ENCODE assay signal across 8 cellular contexts in the genomic region with DNA sequence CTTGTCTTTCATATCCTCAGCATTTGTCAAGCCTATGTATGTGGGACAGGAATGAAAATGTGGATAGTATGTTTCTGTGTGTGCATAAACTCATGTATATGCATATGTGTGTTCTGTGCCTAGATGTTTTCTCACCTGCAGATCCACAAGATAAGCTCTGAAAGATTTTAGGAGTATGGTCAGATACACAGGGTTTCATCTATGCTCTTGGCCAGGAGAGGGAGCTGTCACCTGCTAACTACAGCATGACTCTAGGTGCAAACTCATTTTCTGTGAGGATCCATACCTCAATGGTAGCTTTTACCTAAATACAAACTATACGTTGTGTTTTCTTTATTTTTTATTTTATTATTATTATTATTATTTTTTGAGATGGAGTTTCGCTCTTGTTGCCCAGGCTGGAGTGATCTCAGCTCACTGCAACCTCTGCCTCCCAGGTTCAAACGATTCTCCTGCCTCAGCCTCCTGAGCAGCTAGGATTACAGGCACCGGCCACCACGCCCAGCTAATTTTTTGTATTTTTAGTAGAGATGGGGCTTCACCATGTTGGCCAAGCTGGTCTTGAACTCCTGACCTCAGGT. TPM values are rescaled to one million over a fixed set of nuclear protein-coding genes. Genes with fewer than 3 reads are reported as not detected.
A peak's percentile ranks its signal among the peaks of the same experiment; 100 is the strongest.
DNase-seq lines count a peak whose midpoint lies in the region; ATAC-seq and TF ChIP-seq lines count a peak whose summit lies in the region.
"Not testable (repeated sequence)": the region's sequence is repeated elsewhere in the genome, so short reads cannot be mapped to it uniquely, and the experiment has no call there.

No MANE protein-coding gene starts in this region.

- WGBS in IMR-90 (ENCODE audit: extremely low coverage in 2 of 2, insufficient read length in 1 of 2), 2 experiments, result no CpG with 5 or more reads among the region's 5 CpGs
- 74% methylated on average over 5 of the region's 5 CpGs for WGBS in esophagus muscularis mucosa

- intact Hi-C loops in IMR-90 (cut with micrococcal nuclease), result loop anchor here (1.0 to 10.0 kb wide), 2 partner anchors 77 to 1467 kb away; no protein-coding TSS in a partner anchor
- intact Hi-C loops in esophagus muscularis mucosa (cut with DNase I), result loop anchor here (2.0 kb wide), 1 partner anchor 75 kb away; no protein-coding TSS in a partner anchor

- not testable (repeated sequence) for H2BK15ac ChIP-seq in IMR-90 (ENCODE audit: low read depth, low read length)

- H3K27me3 Mint-ChIP-seq in activated T-cell treated with anti-CD3 and anti-CD28 coated beads, Interleukin-2, amount 50 U/mL, for 4 hours (ENCODE audit: low read depth); naive B cell; stimulated activated naive B cell treated with anti-CD40 and anti-IgM and Interleukin-4, amounts not matched to agents 10 μg/mL and 1 μg/mL and 100 μg/mL, for 72 hours: not testable (repeated sequence)

- H3K9me1 ChIP-seq in IMR-90 (ENCODE audit: insufficient read depth, low read length), result not testable (repeated sequence)

- H2AFZ ChIP-seq in DND-41 (ENCODE audit: low read depth, low read length); IMR-90 (replicated peaks; ENCODE audit: low read length, poor library complexity): not testable (repeated sequence)

- H4K20me1 ChIP-seq in DND-41 (ENCODE audit: insufficient read depth, low read length); IMR-90 (ENCODE audit: insufficient read depth, low read length): not testable (repeated sequence)

- H3K18ac ChIP-seq in IMR-90 (ENCODE audit: low read depth, low read length), result not testable (repeated sequence)

- not testable (repeated sequence) for H3K4me2 ChIP-seq in DND-41 (ENCODE audit: insufficient read depth, low read length); IMR-90 (ENCODE audit: low read depth, low read length)

- not testable (repeated sequence) for H4K91ac ChIP-seq in IMR-90 (ENCODE audit: insufficient read depth, low read depth, low read length)

- H3K79me1 ChIP-seq in IMR-90 (ENCODE audit: low read depth in 1 of 2, low read length in 2 of 2), result not testable (repeated sequence)

- H3K36me3 ChIP-seq in DND-41 (ENCODE audit: insufficient read depth, low read length); IMR-90 (ENCODE audit: control insufficient read depth, insufficient read depth, low read length); esophagus muscularis mucosa: not testable (repeated sequence)

- TF ChIP-seq RAD21 in IMR-90 (IDR thresholded peaks at IDR 0.05; ENCODE audit: low read length), result peak; percentile 87

- H3K14ac ChIP-seq in IMR-90 (replicated peaks; ENCODE audit: low read depth, low read length), result not testable (repeated sequence)

- dilution Hi-C loops in IMR-90 (cut with HindIII; ENCODE audit: low sequenced_read_pairs, unreplicated experiment), result not testable (repeated sequence)

- not testable (repeated sequence) for H3K9me3 ChIP-seq in DND-41 (ENCODE audit: insufficient read depth, low read length, severe bottlenecking); IMR-90 (ENCODE audit: control insufficient read depth, insufficient read depth, low read length); esophagus muscularis mucosa

- TF ChIP-seq CTCF in DND-41 (IDR thresholded peaks at IDR 0.05; ENCODE audit: borderline replicate concordance, extremely low read depth, low read length, poor library complexity, severe bottlenecking) (peak; percentile 87), IMR-90 (conservative IDR thresholded peaks at IDR 0.05; ENCODE audit: low read depth, low read length) (peak; percentile 76), esophagus muscularis mucosa (IDR thresholded peaks at IDR 0.05) (peak; percentile 68 to 78 (median 74))

- POLR2A ChIA-PET in IMR-90 (lab: Charles Lee; ENCODE audit: unreplicated experiment), result interaction anchor here (0.5 to 0.6 kb wide), 2 partner anchors 65 to 66 kb away, joined by 3 to 6 read pairs; no protein-coding TSS in a partner anchor

- ATAC-seq in DND-41 (ENCODE audit: insufficient read depth, low read depth), result peak; percentile 96
- peak; percentile 85 for ATAC-seq in GM21619 (IDR thresholded peaks at IDR 0.05; ENCODE audit: unreplicated experiment)
- peak; percentile 88 for ATAC-seq in IMR-90 (ENCODE audit: low read depth)
- peak; percentile 70 to 74 for ATAC-seq in activated T-cell treated with anti-CD3 and anti-CD28 coated beads, Interleukin-2, amount 50 U/mL, for 4 hours
- ATAC-seq in naive B cell (ENCODE audit: low read depth in 2 of 2), result peak in 1 of 2 donors; percentile 48
- ATAC-seq in stimulated activated naive B cell treated with anti-CD40 and anti-IgM and Interleukin-4, amounts not matched to agents 10 μg/mL and 1 μg/mL and 100 μg/mL, for 72 hours (replicated peaks), result peak; percentile 76 to 83

- H2AK5ac ChIP-seq in IMR-90 (ENCODE audit: low read depth, low read length), result not testable (repeated sequence)

- in situ Hi-C loops in IMR-90 (cut with MboI; ENCODE audit: low sequenced_read_pairs), result loop anchor here (5.0 kb wide), 1 partner anchor 75 kb away; no protein-coding TSS in a partner anchor

- not testable (repeated sequence) for H3K4ac ChIP-seq in IMR-90 (ENCODE audit: low read depth, low read length)

- not testable (repeated sequence) for H2BK5ac ChIP-seq in IMR-90 (ENCODE audit: low read depth, low read length, poor library complexity, severe bottlenecking)

- not testable (repeated sequence) for H2AK9ac ChIP-seq in IMR-90 (replicated peaks; ENCODE audit: low read depth, low read length, poor library complexity)

- H3K4me1 Mint-ChIP-seq in activated T-cell treated with anti-CD3 and anti-CD28 coated beads, Interleukin-2, amount 50 U/mL, for 4 hours (ENCODE audit: low read depth); naive B cell; stimulated activated naive B cell treated with anti-CD40 and anti-IgM and Interleukin-4, amounts not matched to agents 10 μg/mL and 1 μg/mL and 100 μg/mL, for 72 hours: not testable (repeated sequence)

- not testable (repeated sequence) for H2BK120ac ChIP-seq in IMR-90 (ENCODE audit: low read depth, low read length)

- not testable (repeated sequence) for TF ChIP-seq POLR2A in IMR-90 (IDR thresholded peaks at IDR 0.05; ENCODE audit: low read depth, low read length); esophagus muscularis mucosa (IDR thresholded peaks at IDR 0.05; ENCODE audit: low read depth)

- peak; percentile 70 for DNase-seq in DND-41
- peak; percentile 62 for DNase-seq in IMR-90
- peak; percentile 51 for DNase-seq in RKO (ENCODE audit: low spot score)
- peak; percentile 54 for DNase-seq in activated T-cell treated with anti-CD3 and anti-CD28 coated beads, Interleukin-2, amount 50 U/mL, for 4 hours
- DNase-seq in esophagus muscularis mucosa (ENCODE audit: extremely low spot score), result not testable (repeated sequence)
- DNase-seq in naive B cell, result peak; percentile 19
- DNase-seq in stimulated activated naive B cell treated with anti-CD40 and anti-IgM and Interleukin-4, amounts not matched to agents 10 μg/mL and 1 μg/mL and 100 μg/mL, for 72 hours, result peak; percentile 3

- BruUV-seq in IMR-90 (replicated peaks; lab: Mats Ljungman, UMichigan), result not testable (repeated sequence)

- H3K4me3 ChIP-seq in DND-41 (ENCODE audit: low read depth in 1 of 2, low read length in 2 of 2); IMR-90 (ENCODE audit: insufficient read depth, low read depth, low read length); esophagus muscularis mucosa: not testable (repeated sequence)

- not testable (repeated sequence) for H3K27ac Mint-ChIP-seq in naive B cell; stimulated activated naive B cell treated with anti-CD40 and anti-IgM and Interleukin-4, amounts not matched to agents 10 μg/mL and 1 μg/mL and 100 μg/mL, for 72 hours

- not testable (repeated sequence) for H2BK20ac ChIP-seq in IMR-90 (ENCODE audit: low read depth, low read length)

- not testable (repeated sequence) for H3K27me3 ChIP-seq in DND-41 (ENCODE audit: insufficient read depth, low read length, poor library complexity); IMR-90 (ENCODE audit: control insufficient read depth, insufficient read depth, low read length); esophagus muscularis mucosa

- H3K9me3 Mint-ChIP-seq in activated T-cell treated with anti-CD3 and anti-CD28 coated beads, Interleukin-2, amount 50 U/mL, for 4 hours; naive B cell; stimulated activated naive B cell treated with anti-CD40 and anti-IgM and Interleukin-4, amounts not matched to agents 10 μg/mL and 1 μg/mL and 100 μg/mL, for 72 hours: not testable (repeated sequence)

- peaks cover 27% of the 10 kb centered on the region for H3K4me1 ChIP-seq in DND-41 (ENCODE audit: insufficient read depth, low read length)
- not testable (repeated sequence) for H3K4me1 ChIP-seq in IMR-90 (ENCODE audit: control insufficient read depth, insufficient read depth, low read length); esophagus muscularis mucosa

- TF ChIP-seq EP300 in esophagus muscularis mucosa (IDR thresholded peaks at IDR 0.05), result not testable (repeated sequence)

- not testable (repeated sequence) for H3K27ac ChIP-seq in DND-41 (ENCODE audit: low read length); IMR-90 (ENCODE audit: insufficient read depth, low read length); esophagus muscularis mucosa (replicated peaks in 1 of 4)

- H3K9ac ChIP-seq in DND-41 (ENCODE audit: low read depth, low read length); IMR-90 (ENCODE audit: low read depth, low read length): not testable (repeated sequence)

- H3K4me3 Mint-ChIP-seq in activated T-cell treated with anti-CD3 and anti-CD28 coated beads, Interleukin-2, amount 50 U/mL, for 4 hours; naive B cell; stimulated activated naive B cell treated with anti-CD40 and anti-IgM and Interleukin-4, amounts not matched to agents 10 μg/mL and 1 μg/mL and 100 μg/mL, for 72 hours: not testable (repeated sequence)

- not testable (repeated sequence) for H4K5ac ChIP-seq in IMR-90 (ENCODE audit: low read depth, low read length)

- H4K8ac ChIP-seq in IMR-90 (ENCODE audit: low read depth in 2 of 2, low read length in 2 of 2), result not testable (repeated sequence)

- not testable (repeated sequence) for H3K23ac ChIP-seq in IMR-90 (ENCODE audit: low read depth, low read length)

- CTCF ChIA-PET in IMR-90 (lab: Yijun Ruan, JAX), result interaction anchor here (0.6 to 2.0 kb wide), 20 partner anchors 9 to 90 kb away, joined by 3 to 26 read pairs (median 4); a partner anchor contains a TSS

- not testable (repeated sequence) for H3K36me3 Mint-ChIP-seq in activated T-cell treated with anti-CD3 and anti-CD28 coated beads, Interleukin-2, amount 50 U/mL, for 4 hours (ENCODE audit: insufficient read depth); naive B cell; stimulated activated naive B cell treated with anti-CD40 and anti-IgM and Interleukin-4, amounts not matched to agents 10 μg/mL and 1 μg/mL and 100 μg/mL, for 72 hours

- H3K56ac ChIP-seq in IMR-90 (ENCODE audit: extremely low read depth, insufficient read depth, low read length), result not testable (repeated sequence)

- not testable (repeated sequence) for H3K79me2 ChIP-seq in DND-41 (ENCODE audit: insufficient read depth, low read length)

RNA-seq across cellular contexts. Expression of a gene that starts 44.1 kb away (rescaled TPM):
- total RNA-seq in IMR-90 (2012; rRNA removed) (583 and 637 TPM in 2 replicates), esophagus muscularis mucosa (100 to 1,000 TPM; 226 to 262 (median 231) TPM)
- polyA plus RNA-seq in IMR-90 (2012; rRNA removed) (465 and 520 TPM in 2 replicates), naive B cell (ENCODE audit: low read depth in 6 of 6) (1 to 10 TPM in 5 of 6 donors, under 1 TPM in 1; 0.50 to 5.1 (median 2.6) TPM)
- 66.9 and 122 TPM in 2 replicates for polyA plus RNA-seq in IMR-90 (2012; cell fraction: cytosol; rRNA removed)
- polyA plus RNA-seq in IMR-90 (2012; cell fraction: nucleus; rRNA removed; ENCODE audit: low replicate concordance), result 22.6 and 233 TPM in 2 replicates
- 10 to 100 TPM; 41.2 to 82.7 (median 55.9) TPM for total RNA-seq in activated T-cell treated with anti-CD3 and anti-CD28 coated beads, Interleukin-2, amount 50 U/mL, for 4 hours
